ENCODE assay signal across 19 cellular contexts in the genomic region with DNA sequence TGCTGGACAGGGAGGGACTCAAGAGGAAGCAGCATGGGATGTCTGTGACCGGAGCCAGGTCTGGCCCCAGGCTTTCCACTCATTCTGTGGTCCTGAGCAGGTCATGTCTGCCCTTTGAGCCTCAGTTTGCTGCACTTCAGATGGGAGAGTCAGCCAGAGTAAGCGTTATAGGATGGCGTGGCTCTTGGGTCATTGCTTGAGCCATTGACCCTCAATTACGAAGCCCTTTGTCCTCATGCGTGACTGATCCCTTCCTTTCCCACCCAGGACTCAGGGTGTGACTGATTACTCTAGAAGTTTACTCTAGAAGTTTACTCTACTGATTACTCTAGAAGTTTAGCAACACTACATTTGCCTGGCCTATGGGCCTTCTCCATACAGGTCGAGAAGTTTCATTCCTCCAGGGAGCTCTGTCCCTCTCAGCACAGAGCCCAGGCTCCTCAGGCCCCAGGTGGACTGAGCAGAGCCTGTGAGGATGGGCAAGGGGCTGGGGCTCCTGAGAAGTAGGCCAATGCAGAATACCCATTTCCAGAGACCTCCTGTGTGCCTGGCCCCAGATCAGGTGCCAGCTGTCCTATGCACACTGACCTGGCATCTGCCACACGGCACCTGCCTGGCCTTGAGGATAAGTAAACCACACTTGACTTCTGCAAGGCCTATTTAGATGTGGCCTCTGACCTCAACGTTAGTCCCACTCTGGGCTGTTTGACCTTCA. TPM values are rescaled to one million over a fixed set of nuclear protein-coding genes. Genes with fewer than 3 reads are reported as not detected.
DNase-seq lines count a peak whose midpoint lies in the region; ATAC-seq and TF ChIP-seq lines count a peak whose summit lies in the region.
"Had no signal": no experiment of that assay in that cellular context is flagged by ENCODE, and none has a peak within 500 bp of the region (broad histone marks: within the 10 kb centered on the region; RNA-seq: fewer than 3 reads in every experiment).

No MANE protein-coding gene starts in this region.

- H3K4me3 ChIP-seq in endodermal cell (ENCODE audit: low read length): no peak overlapping the region
- no peak overlapping the region for H3K4me3 ChIP-seq in mucosa of stomach (ENCODE audit: low read length)
- H3K4me3 ChIP-seq in stomach: no peak overlapping the region
- H3K4me3 ChIP-seq: A549, HAP-1 had no signal

- no peaks in the 10 kb centered on the region for H3K4me1 Mint-ChIP-seq in activated T-helper 17 cell treated with anti-CD3 and anti-CD28 coated beads, Interleukin-2, amount 50 U/mL, for 72 hours
- H3K4me1 Mint-ChIP-seq in endodermal cell: peaks cover 4% of the 10 kb centered on the region

- DNase-seq in endodermal cell (peak; percentile 32), stomach (peak; percentile 47), A172 (ENCODE audit: low spot score) (no peak), foreskin melanocyte (no peak)
- DNase-seq: CD8-positive, alpha-beta T cell; COR-L47; DMS153; DMS79 treated with DMSO at 0.1 percent for 48 hours; EL; GOT3; IMR-90 had no signal

- no peak overlapping the region for H3K9ac ChIP-seq in endodermal cell (ENCODE audit: extremely low read depth, low read length, poor library complexity, severe bottlenecking)
- peak overlapping the region; percentile 3 for H3K9ac ChIP-seq in mucosa of stomach (ENCODE audit: low read length)

- no peaks in the 10 kb centered on the region for H3K36me3 Mint-ChIP-seq in activated T-helper 17 cell treated with anti-CD3 and anti-CD28 coated beads, Interleukin-2, amount 50 U/mL, for 72 hours (ENCODE audit: low read depth)
- H3K36me3 Mint-ChIP-seq in endodermal cell (ENCODE audit: low read depth): peaks cover 11% of the 10 kb centered on the region
- H3K36me3 Mint-ChIP-seq: CD8-positive, alpha-beta T cell had no signal

- intact Hi-C loops in stomach (cut with DNase I; ENCODE audit: low total_unique reads): no loop called here

- no peak for TF ChIP-seq EP300 in stomach (IDR thresholded peaks at IDR 0.05)

- H3K4me1 ChIP-seq in endodermal cell (ENCODE audit: control insufficient read depth, insufficient read depth, low read length) (no peaks in the 10 kb centered on the region), mucosa of stomach (ENCODE audit: control insufficient read depth, insufficient read depth, low read length) (peaks cover 22% of the 10 kb centered on the region), stomach (peaks cover 0 to 10% (median 3%) of the 10 kb centered on the region in 4 donors)
- H3K4me1 ChIP-seq: A549, HAP-1 had no signal

- no peaks in the 10 kb centered on the region for H3K27me3 Mint-ChIP-seq in activated T-helper 17 cell treated with anti-CD3 and anti-CD28 coated beads, Interleukin-2, amount 50 U/mL, for 72 hours
- H3K27me3 Mint-ChIP-seq in endodermal cell (ENCODE audit: insufficient read depth): no peaks in the 10 kb centered on the region

- no peak overlapping the region for H3K4me3 Mint-ChIP-seq in activated T-helper 17 cell treated with anti-CD3 and anti-CD28 coated beads, Interleukin-2, amount 50 U/mL, for 72 hours
- no peak overlapping the region for H3K4me3 Mint-ChIP-seq in endodermal cell
- H3K4me3 Mint-ChIP-seq: CD14-positive monocyte; CD8-positive, alpha-beta T cell had no signal

- H3K27ac Mint-ChIP-seq in activated T-helper 17 cell treated with anti-CD3 and anti-CD28 coated beads, Interleukin-2, amount 50 U/mL, for 72 hours: peak overlapping the region; percentile 48
- no peak overlapping the region for H3K27ac Mint-ChIP-seq in endodermal cell
- H3K27ac Mint-ChIP-seq: CD8-positive, alpha-beta T cell had no signal

- TF ChIP-seq POLR2A in stomach (IDR thresholded peaks at IDR 0.05): no peak

- ATAC-seq in activated T-helper 17 cell treated with anti-CD3 and anti-CD28 coated beads, Interleukin-2, amount 50 U/mL, for 72 hours (replicated peaks): no peak
- ATAC-seq in HG03039 (IDR thresholded peaks at IDR 0.05; ENCODE audit: unreplicated experiment) (no peak), HG03439 (IDR thresholded peaks at IDR 0.05; ENCODE audit: unreplicated experiment) (no peak)
- ATAC-seq: A549; CD8-positive, alpha-beta T cell had no signal

- H3K36me3 ChIP-seq in endodermal cell (ENCODE audit: control insufficient read depth, insufficient read depth, low read length) (no peaks in the 10 kb centered on the region), mucosa of stomach (ENCODE audit: control insufficient read depth, insufficient read depth, low read length) (no peaks in the 10 kb centered on the region), stomach (peaks cover 0 to 8% (median 2%) of the 10 kb centered on the region in 4 donors)

- H3K27ac ChIP-seq in endodermal cell (ENCODE audit: low read depth, low read length) (no peak overlapping the region), stomach (peak overlapping the region in 3 of 5 donors; percentile 65 to 70 (median 70))
- H3K27ac ChIP-seq: A549, HL-60 had no signal

- H3K27me3 ChIP-seq in endodermal cell (ENCODE audit: control insufficient read depth, insufficient read depth, low read length, poor library complexity, severe bottlenecking) (no peaks in the 10 kb centered on the region), mucosa of stomach (ENCODE audit: control insufficient read depth, insufficient read depth, low read length) (no peaks in the 10 kb centered on the region), stomach (no peaks in the 10 kb centered on the region)

- TF ChIP-seq CTCF in endodermal cell (conservative IDR thresholded peaks at IDR 0.05) (no peak), stomach (IDR thresholded peaks at IDR 0.05) (no peak)

- H3K9me3 ChIP-seq in endodermal cell (ENCODE audit: control insufficient read depth, low read length) (no peaks in the 10 kb centered on the region), mucosa of stomach (ENCODE audit: control insufficient read depth, low read length) (no peaks in the 10 kb centered on the region), stomach (no peaks in the 10 kb centered on the region)
- H3K9me3 ChIP-seq: A549, HAP-1 had no signal

- WGBS in endodermal cell (ENCODE audit: insufficient coverage in 1 of 2, insufficient read length in 1 of 2), 2 experiments: 94 to 95% methylated on average over 7 to 8 of the region's 8 CpGs
- WGBS in stomach, 5 donors: 43 to 68% (median 57%) methylated on average over 8 of the region's 8 CpGs

- no peaks in the 10 kb centered on the region for H3K9me3 Mint-ChIP-seq in activated T-helper 17 cell treated with anti-CD3 and anti-CD28 coated beads, Interleukin-2, amount 50 U/mL, for 72 hours
- H3K9me3 Mint-ChIP-seq in endodermal cell: no peaks in the 10 kb centered on the region
- H3K9me3 Mint-ChIP-seq: CD8-positive, alpha-beta T cell had no signal

RNA-seq across cellular contexts. Expression of a gene that starts 7.6 kb away (rescaled TPM):
- total RNA-seq in activated T-helper 17 cell treated with anti-CD3 and anti-CD28 coated beads, Interleukin-2, amount 50 U/mL, for 72 hours: 1 to 10 TPM; 2.1 to 3.0 TPM
- 1 to 10 TPM; 1.9 to 9.0 TPM for total RNA-seq in endodermal cell
- 4.2 TPM for polyA plus RNA-seq in endodermal cell (2013, experiment 1 of 2)
- polyA plus RNA-seq in endodermal cell (2013, experiment 2 of 2): 2.6 TPM
- 100 to 1,000 TPM in 3 of 5 donors, 10 to 100 TPM in 2; 12.9 to 276 (median 118) TPM for total RNA-seq in stomach
- 1,000 to 10,000 TPM in 1 of 3 donors, 100 to 1,000 TPM in 2; 292 to 1,115 (median 874) TPM for polyA plus RNA-seq in stomach
- total RNA-seq in A172 (2014; rRNA removed; shearing (Covaris generic)): 5.9 and 10.1 TPM in 2 replicates

RNA-seq across cellular contexts. Expression of a gene that starts 21.8 kb away (rescaled TPM):
- total RNA-seq in activated T-helper 17 cell treated with anti-CD3 and anti-CD28 coated beads, Interleukin-2, amount 50 U/mL, for 72 hours: 10 to 100 TPM; 34.5 to 35.4 TPM
- total RNA-seq in endodermal cell: 10 to 100 TPM; 40.0 to 47.2 TPM
- polyA plus RNA-seq in endodermal cell (2013, experiment 1 of 2): 25.0 TPM
- polyA plus RNA-seq in endodermal cell (2013, experiment 2 of 2): 20.8 TPM
- total RNA-seq in stomach: 10 to 100 TPM in 2 of 5 donors, 1 to 10 TPM in 2, not detected in 1; 1.6 to 17.1 (median 9.3) TPM
- 10 to 100 TPM in 2 of 3 donors, 1 to 10 TPM in 1; 9.9 to 33.7 (median 23.5) TPM for polyA plus RNA-seq in stomach
- total RNA-seq in A172 (2014; rRNA removed; shearing (Covaris generic)): 8.8 and 11.1 TPM in 2 replicates

RNA-seq across cellular contexts. Expression of a gene that starts 21.9 kb away (rescaled TPM):
- 100 to 1,000 TPM; 222 to 241 TPM for total RNA-seq in activated T-helper 17 cell treated with anti-CD3 and anti-CD28 coated beads, Interleukin-2, amount 50 U/mL, for 72 hours
- total RNA-seq in endodermal cell (100 to 1,000 TPM; 131 to 137 TPM), stomach (100 to 1,000 TPM in 2 of 5 donors, 10 to 100 TPM in 3; 39.1 to 236 (median 84.4) TPM)
- polyA plus RNA-seq in endodermal cell (2013, experiment 1 of 2): 151 TPM
- polyA plus RNA-seq in endodermal cell (2013, experiment 2 of 2): 146 TPM
- 10 to 100 TPM; 47.4 to 73.8 (median 61.2) TPM for polyA plus RNA-seq in stomach
- total RNA-seq in A172 (2014; rRNA removed; shearing (Covaris generic)): 142 and 162 TPM in 2 replicates

RNA-seq across cellular contexts. Expression of a gene that starts 26.5 kb away (rescaled TPM):
- total RNA-seq in activated T-helper 17 cell treated with anti-CD3 and anti-CD28 coated beads, Interleukin-2, amount 50 U/mL, for 72 hours: 10 to 100 TPM; 58.5 to 58.8 TPM
- total RNA-seq in endodermal cell (10 to 100 TPM; 36.0 to 43.7 TPM), stomach (10 to 100 TPM in 3 of 5 donors, 1 to 10 TPM in 2; 4.9 to 61.7 (median 24.8) TPM)
- 59.6 TPM for polyA plus RNA-seq in endodermal cell (2013, experiment 1 of 2)
- 46.0 TPM for polyA plus RNA-seq in endodermal cell (2013, experiment 2 of 2)
- polyA plus RNA-seq in stomach: 100 to 1,000 TPM in 2 of 3 donors, 10 to 100 TPM in 1; 87.8 to 133 (median 103) TPM
- total RNA-seq in A172 (2014; rRNA removed; shearing (Covaris generic)): 86.1 and 89.0 TPM in 2 replicates

Comparison
In these comparisons a context has a peak if more than half of its experiments do, and no peak if none do; other contexts are left out.
1. DNase-seq: peak in endodermal cell (single experiment) and stomach (single experiment); none in A172 (single experiment) and foreskin melanocyte (single experiment).